In genomic region chr2:204842731-204843490, GRCh38 we compare ENCODE assay signal across 9 cellular contexts.
A peak's percentile ranks its signal among the peaks of the same experiment; 100 is the strongest.
DNase-seq lines count a peak whose midpoint lies in the region; ATAC-seq and FAIRE-seq lines count a peak whose summit lies in the region.
"Had no signal": no experiment of that assay in that cellular context is flagged by ENCODE, and none has a peak within 500 bp of the region (broad histone marks: within the 10 kb centered on the region; RNA-seq: fewer than 3 reads in every experiment).

No MANE protein-coding gene starts in this region.

- FAIRE-seq in HTR-8/SVneo (lab: Jason Lieb, UNC), result no peak

- no peak for ATAC-seq in stimulated activated naive B cell treated with anti-CD40 and anti-IgM and Interleukin-4, amounts not matched to agents 10 μg/mL and 1 μg/mL and 100 μg/mL, for 72 hours (replicated peaks)
- ATAC-seq in HG03039 (IDR thresholded peaks at IDR 0.05; ENCODE audit: unreplicated experiment) (no peak), GM18907 (IDR thresholded peaks at IDR 0.05; ENCODE audit: unreplicated experiment) (no peak)

- H3K27me3 Mint-ChIP-seq in stimulated activated naive B cell treated with anti-CD40 and anti-IgM and Interleukin-4, amounts not matched to agents 10 μg/mL and 1 μg/mL and 100 μg/mL, for 72 hours, result no peaks in the 10 kb centered on the region

- H3K4me1 Mint-ChIP-seq in stimulated activated naive B cell treated with anti-CD40 and anti-IgM and Interleukin-4, amounts not matched to agents 10 μg/mL and 1 μg/mL and 100 μg/mL, for 72 hours, result no peaks in the 10 kb centered on the region
- H3K4me1 Mint-ChIP-seq: neural crest cell had no signal

- no peak overlapping the region for H3K4me3 Mint-ChIP-seq in stimulated activated naive B cell treated with anti-CD40 and anti-IgM and Interleukin-4, amounts not matched to agents 10 μg/mL and 1 μg/mL and 100 μg/mL, for 72 hours
- H3K4me3 Mint-ChIP-seq: neural crest cell had no signal

- DNase-seq in A172 (ENCODE audit: low spot score) (peak; percentile 84), HTR-8/SVneo (ENCODE audit: insufficient read length, low spot score) (peak; percentile 34), caudate nucleus (lab: John Stamatoyannopoulos, UW) (peak in 39 of 61 donors; percentile 2 to 82 (median 21)), midbrain (lab: John Stamatoyannopoulos, UW) (peak; percentile 42), NCI-H526 treated with DMSO at 0.1 percent for 48 hours (lab: John Stamatoyannopoulos, UW) (no peak)
- DNase-seq in stimulated activated naive B cell treated with anti-CD40 and anti-IgM and Interleukin-4, amounts not matched to agents 10 μg/mL and 1 μg/mL and 100 μg/mL, for 72 hours, result no peak

- H3K9me3 Mint-ChIP-seq in stimulated activated naive B cell treated with anti-CD40 and anti-IgM and Interleukin-4, amounts not matched to agents 10 μg/mL and 1 μg/mL and 100 μg/mL, for 72 hours, result no peaks in the 10 kb centered on the region
- H3K9me3 Mint-ChIP-seq: neural crest cell had no signal

- peak overlapping the region; percentile 31 for H3K27ac ChIP-seq in caudate nucleus (ENCODE audit: low read depth, low read length)

- no peaks in the 10 kb centered on the region for H3K36me3 Mint-ChIP-seq in stimulated activated naive B cell treated with anti-CD40 and anti-IgM and Interleukin-4, amounts not matched to agents 10 μg/mL and 1 μg/mL and 100 μg/mL, for 72 hours

- H3K27ac Mint-ChIP-seq in stimulated activated naive B cell treated with anti-CD40 and anti-IgM and Interleukin-4, amounts not matched to agents 10 μg/mL and 1 μg/mL and 100 μg/mL, for 72 hours, result no peak overlapping the region

Comparison
In these comparisons a context has a peak if more than half of its experiments do, and no peak if none do; other contexts are left out.
1. DNase-seq: peak in A172 (single experiment), HTR-8/SVneo (single experiment), caudate nucleus (39 of 61) and midbrain (single experiment); none in stimulated activated naive B cell treated with anti-CD40 and anti-IgM and Interleukin-4, amounts not matched to agents 10 μg/mL and 1 μg/mL and 100 μg/mL, for 72 hours (single experiment) and NCI-H526 treated with DMSO at 0.1 percent for 48 hours (single experiment).